ENCODE assay signal across 1 cellular context in genomic region chr1:109548321-109549267, GRCh38.
TF ChIP-seq lines count a peak whose summit lies in the region.

Gene GNAI3, plus strand, starts transcription at chr1:109548615. Its CDS starts 106 bp downstream, at chr1:109548721.

TF ChIP-seq in HepG2, 621 proteins besides CTCF, POLR2A, EP300 and RAD21 (continued from another document and continues in another):
- TF ChIP-seq RERE (CRISPR knock-in tag; IDR thresholded peaks at IDR 0.05; ENCODE audit: low read depth) (no peak), FLYWCH1 (CRISPR knock-in tag; IDR thresholded peaks at IDR 0.05) (no peak), THRA (CRISPR knock-in tag; IDR thresholded peaks at IDR 0.05; ENCODE audit: borderline replicate concordance) (no peak), ZNF207 (IDR thresholded peaks at IDR 0.05; ENCODE audit: borderline replicate concordance) (no peak), HOXA3 (CRISPR knock-in tag; IDR thresholded peaks at IDR 0.05) (peak; percentile 86), ZNF800 (CRISPR knock-in tag; IDR thresholded peaks at IDR 0.05) (no peak), ZNF737 (CRISPR knock-in tag; IDR thresholded peaks at IDR 0.05; ENCODE audit: borderline replicate concordance) (no peak; the same call in 1 of the 2 replicates), ASH2L (IDR thresholded peaks at IDR 0.05; ENCODE audit: insufficient read length, low read depth, low read length) (peak; percentile 86), RARG (CRISPR knock-in tag; IDR thresholded peaks at IDR 0.05; ENCODE audit: low read depth) (no peak), ZC3H13 (CRISPR knock-in tag; IDR thresholded peaks at IDR 0.05) (no peak), ZNF362 (CRISPR knock-in tag; IDR thresholded peaks at IDR 0.05; ENCODE audit: borderline replicate concordance) (peak; percentile 36; the same call in 1 of the 2 replicates), FOXA3 (CRISPR knock-in tag; IDR thresholded peaks at IDR 0.05) (peak; percentile 34; the same call in 1 of the 2 replicates), SRSF1 (optimal IDR thresholded peaks at IDR 0.05; ENCODE audit: low read depth, low read length) (peak; percentile 76), CCAR2 (optimal IDR thresholded peaks at IDR 0.05; ENCODE audit: low read depth, low read length) (no peak), PHF20 (CRISPR knock-in tag; IDR thresholded peaks at IDR 0.05) (peak; percentile 92), ZBTB3 (CRISPR knock-in tag; IDR thresholded peaks at IDR 0.05; ENCODE audit: borderline replicate concordance, low read depth) (peak; percentile 25; the same call in 1 of the 2 replicates), ZNF3 (CRISPR knock-in tag; IDR thresholded peaks at IDR 0.05) (no peak), MTF2 (CRISPR knock-in tag; IDR thresholded peaks at IDR 0.05; ENCODE audit: borderline replicate concordance) (no peak), ZNF44 (CRISPR knock-in tag; IDR thresholded peaks at IDR 0.05) (no peak), ZNF136 (CRISPR knock-in tag; IDR thresholded peaks at IDR 0.05; ENCODE audit: low read depth) (no peak), NFE2L2 (IDR thresholded peaks at IDR 0.05; ENCODE audit: low read length) (no peak), TBP (CRISPR knock-in tag; IDR thresholded peaks at IDR 0.05) (no peak), MATR3 (CRISPR knock-in tag; IDR thresholded peaks at IDR 0.05) (no peak), ZNF577 (CRISPR knock-in tag; IDR thresholded peaks at IDR 0.05; ENCODE audit: borderline replicate concordance, low read depth) (no peak), KMT2A (CRISPR knock-in tag; IDR thresholded peaks at IDR 0.05) (peak; percentile 95), ERF (CRISPR knock-in tag; IDR thresholded peaks at IDR 0.05) (peak; percentile 82; the same call in 1 of the 2 replicates), TFE3 (CRISPR knock-in tag; IDR thresholded peaks at IDR 0.05) (no peak), ZNF343 (CRISPR knock-in tag; IDR thresholded peaks at IDR 0.05) (peak; percentile 54; the same call in 1 of the 2 replicates), ZNF652 (CRISPR knock-in tag; IDR thresholded peaks at IDR 0.05; ENCODE audit: borderline replicate concordance, low read depth) (no peak), ZNF180 (CRISPR knock-in tag; IDR thresholded peaks at IDR 0.05; ENCODE audit: borderline replicate concordance, low read depth) (no peak), ZFP36 (IDR thresholded peaks at IDR 0.05; ENCODE audit: borderline replicate concordance, low read depth, low read length, partially characterized antibody) (no peak), ZNF124 (CRISPR knock-in tag; IDR thresholded peaks at IDR 0.05) (0 out of 2 replicates have a peak, but pooled peaks have one; percentile 17)
- TF ChIP-seq, protein P1, sequence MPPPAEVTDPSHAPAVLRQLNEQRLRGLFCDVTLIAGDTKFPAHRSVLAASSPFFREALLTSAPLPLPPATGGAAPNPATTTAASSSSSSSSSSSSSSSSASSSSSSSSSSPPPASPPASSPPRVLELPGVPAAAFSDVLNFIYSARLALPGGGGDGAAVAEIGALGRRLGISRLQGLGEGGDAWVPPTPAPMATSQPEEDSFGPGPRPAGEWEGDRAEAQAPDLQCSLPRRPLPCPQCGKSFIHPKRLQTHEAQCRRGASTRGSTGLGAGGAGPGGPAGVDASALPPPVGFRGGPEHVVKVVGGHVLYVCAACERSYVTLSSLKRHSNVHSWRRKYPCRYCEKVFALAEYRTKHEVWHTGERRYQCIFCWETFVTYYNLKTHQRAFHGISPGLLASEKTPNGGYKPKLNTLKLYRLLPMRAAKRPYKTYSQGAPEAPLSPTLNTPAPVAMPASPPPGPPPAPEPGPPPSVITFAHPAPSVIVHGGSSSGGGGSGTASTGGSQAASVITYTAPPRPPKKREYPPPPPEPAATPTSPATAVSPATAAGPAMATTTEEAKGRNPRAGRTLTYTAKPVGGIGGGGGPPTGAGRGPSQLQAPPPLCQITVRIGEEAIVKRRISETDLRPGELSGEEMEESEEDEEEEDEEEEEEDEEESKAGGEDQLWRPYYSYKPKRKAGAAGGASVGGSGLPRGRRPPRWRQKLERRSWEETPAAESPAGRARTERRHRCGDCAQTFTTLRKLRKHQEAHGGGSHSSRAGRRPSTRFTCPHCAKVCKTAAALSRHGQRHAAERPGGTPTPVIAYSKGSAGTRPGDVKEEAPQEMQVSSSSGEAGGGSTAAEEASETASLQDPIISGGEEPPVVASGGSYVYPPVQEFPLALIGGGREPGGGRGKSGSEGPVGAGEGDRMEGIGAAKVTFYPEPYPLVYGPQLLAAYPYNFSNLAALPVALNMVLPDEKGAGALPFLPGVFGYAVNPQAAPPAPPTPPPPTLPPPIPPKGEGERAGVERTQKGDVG (CRISPR knock-in tag; IDR thresholded peaks at IDR 0.05; ENCODE audit: borderline replicate concordance), result no peak
- TF ChIP-seq, protein P2, sequence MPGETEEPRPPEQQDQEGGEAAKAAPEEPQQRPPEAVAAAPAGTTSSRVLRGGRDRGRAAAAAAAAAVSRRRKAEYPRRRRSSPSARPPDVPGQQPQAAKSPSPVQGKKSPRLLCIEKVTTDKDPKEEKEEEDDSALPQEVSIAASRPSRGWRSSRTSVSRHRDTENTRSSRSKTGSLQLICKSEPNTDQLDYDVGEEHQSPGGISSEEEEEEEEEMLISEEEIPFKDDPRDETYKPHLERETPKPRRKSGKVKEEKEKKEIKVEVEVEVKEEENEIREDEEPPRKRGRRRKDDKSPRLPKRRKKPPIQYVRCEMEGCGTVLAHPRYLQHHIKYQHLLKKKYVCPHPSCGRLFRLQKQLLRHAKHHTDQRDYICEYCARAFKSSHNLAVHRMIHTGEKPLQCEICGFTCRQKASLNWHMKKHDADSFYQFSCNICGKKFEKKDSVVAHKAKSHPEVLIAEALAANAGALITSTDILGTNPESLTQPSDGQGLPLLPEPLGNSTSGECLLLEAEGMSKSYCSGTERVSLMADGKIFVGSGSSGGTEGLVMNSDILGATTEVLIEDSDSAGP (CRISPR knock-in tag; IDR thresholded peaks at IDR 0.05; ENCODE audit: borderline replicate concordance), result peak; percentile 91
- TF ChIP-seq, protein P3, sequence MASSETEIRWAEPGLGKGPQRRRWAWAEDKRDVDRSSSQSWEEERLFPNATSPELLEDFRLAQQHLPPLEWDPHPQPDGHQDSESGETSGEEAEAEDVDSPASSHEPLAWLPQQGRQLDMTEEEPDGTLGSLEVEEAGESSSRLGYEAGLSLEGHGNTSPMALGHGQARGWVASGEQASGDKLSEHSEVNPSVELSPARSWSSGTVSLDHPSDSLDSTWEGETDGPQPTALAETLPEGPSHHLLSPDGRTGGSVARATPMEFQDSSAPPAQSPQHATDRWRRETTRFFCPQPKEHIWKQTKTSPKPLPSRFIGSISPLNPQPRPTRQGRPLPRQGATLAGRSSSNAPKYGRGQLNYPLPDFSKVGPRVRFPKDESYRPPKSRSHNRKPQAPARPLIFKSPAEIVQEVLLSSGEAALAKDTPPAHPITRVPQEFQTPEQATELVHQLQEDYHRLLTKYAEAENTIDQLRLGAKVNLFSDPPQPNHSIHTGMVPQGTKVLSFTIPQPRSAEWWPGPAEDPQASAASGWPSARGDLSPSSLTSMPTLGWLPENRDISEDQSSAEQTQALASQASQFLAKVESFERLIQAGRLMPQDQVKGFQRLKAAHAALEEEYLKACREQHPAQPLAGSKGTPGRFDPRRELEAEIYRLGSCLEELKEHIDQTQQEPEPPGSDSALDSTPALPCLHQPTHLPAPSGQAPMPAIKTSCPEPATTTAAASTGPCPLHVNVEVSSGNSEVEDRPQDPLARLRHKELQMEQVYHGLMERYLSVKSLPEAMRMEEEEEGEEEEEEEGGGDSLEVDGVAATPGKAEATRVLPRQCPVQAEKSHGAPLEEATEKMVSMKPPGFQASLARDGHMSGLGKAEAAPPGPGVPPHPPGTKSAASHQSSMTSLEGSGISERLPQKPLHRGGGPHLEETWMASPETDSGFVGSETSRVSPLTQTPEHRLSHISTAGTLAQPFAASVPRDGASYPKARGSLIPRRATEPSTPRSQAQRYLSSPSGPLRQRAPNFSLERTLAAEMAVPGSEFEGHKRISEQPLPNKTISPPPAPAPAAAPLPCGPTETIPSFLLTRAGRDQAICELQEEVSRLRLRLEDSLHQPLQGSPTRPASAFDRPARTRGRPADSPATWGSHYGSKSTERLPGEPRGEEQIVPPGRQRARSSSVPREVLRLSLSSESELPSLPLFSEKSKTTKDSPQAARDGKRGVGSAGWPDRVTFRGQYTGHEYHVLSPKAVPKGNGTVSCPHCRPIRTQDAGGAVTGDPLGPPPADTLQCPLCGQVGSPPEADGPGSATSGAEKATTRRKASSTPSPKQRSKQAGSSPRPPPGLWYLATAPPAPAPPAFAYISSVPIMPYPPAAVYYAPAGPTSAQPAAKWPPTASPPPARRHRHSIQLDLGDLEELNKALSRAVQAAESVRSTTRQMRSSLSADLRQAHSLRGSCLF (CRISPR knock-in tag; IDR thresholded peaks at IDR 0.05; ENCODE audit: borderline replicate concordance), result no peak
